9 cellular contexts compared by ENCODE assay signal in genomic region chrX:136878423-136878822, GRCh38. TPM values are rescaled to one million over a fixed set of nuclear protein-coding genes. Genes with fewer than 3 reads are reported as not detected.
DNase-seq lines count a peak whose midpoint lies in the region; ATAC-seq and TF ChIP-seq lines count a peak whose summit lies in the region.
"Had no signal": no experiment of that assay in that cellular context is flagged by ENCODE, and none has a peak within 500 bp of the region (broad histone marks: within the 10 kb centered on the region; RNA-seq: fewer than 3 reads in every experiment).

No MANE protein-coding gene starts in this region.

- peaks cover 0 to 17% (median 0%) of the 10 kb centered on the region in 5 experiments for H3K9me3 Mint-ChIP-seq in brain

- H3K36me3 Mint-ChIP-seq in brain = peaks cover 56% of the 10 kb centered on the region

- H3K4me3 Mint-ChIP-seq in brain = peak overlapping the region; percentile 90 to 99 (median 97)

- TF ChIP-seq CTCF in AG04449 (IDR thresholded peaks at IDR 0.05; ENCODE audit: insufficient read depth, low read length, missing control alignments) (no peak), HL-60 (IDR thresholded peaks at IDR 0.05; ENCODE audit: insufficient read depth, low read length) (no peak), brain (conservative IDR thresholded peaks at IDR 0.05) (no peak)

- H3K9me3 ChIP-seq in muscle layer of duodenum (ENCODE audit: control insufficient read depth in 1 of 2, low read length in 2 of 2) = no peaks in the 10 kb centered on the region

- POLR2A ChIA-PET in AG04449 (lab: Yijun Ruan, JAX) = no interaction called here

- no peak for DNase-seq in AG04449 (ENCODE audit: low read depth, low spot score)
- DNase-seq in HL-60 (ENCODE audit: low read depth in 1 of 2, low spot score in 1 of 2) = no peak
- DNase-seq in SKM-1 treated with dmso at 0.1 percent for 144 hours (lab: John Stamatoyannopoulos, UW; ENCODE audit: unreplicated experiment) = no peak
- no peak for DNase-seq in ureter (ENCODE audit: low spot score)
- no peak for DNase-seq in activated CD8-positive, alpha-beta memory T cell treated with anti-CD3 and anti-CD28 coated beads for 24 hours
- DNase-seq: activated effector memory CD4-positive, alpha-beta T cell treated with Interleukin-2 at 50 U/mL for 16 hours had no signal

- H3K27me3 ChIP-seq in HL-60 (ENCODE audit: insufficient read depth, poor library complexity, severe bottlenecking) = no peaks in the 10 kb centered on the region
- H3K27me3 ChIP-seq in muscle layer of duodenum (ENCODE audit: low read depth, low read length) = no peaks in the 10 kb centered on the region

- peaks cover 0 to 4% of the 10 kb centered on the region in 2 donors for H3K4me1 ChIP-seq in muscle layer of duodenum (ENCODE audit: control insufficient read depth in 1 of 2, insufficient read depth in 2 of 2, low read length in 2 of 2)

- CTCF ChIA-PET in AG04449 (lab: Yijun Ruan, JAX) = interaction anchor here (1.3 kb wide), 1 partner anchor 168 kb away, joined by 4 read pairs; no protein-coding TSS in a partner anchor

- no peak overlapping the region for H3K27ac Mint-ChIP-seq in brain

- peaks cover 13% of the 10 kb centered on the region for H3K27me3 Mint-ChIP-seq in brain

- peaks cover 43% of the 10 kb centered on the region for H3K4me1 Mint-ChIP-seq in brain

- peaks cover 13 to 16% of the 10 kb centered on the region in 2 donors for H3K36me3 ChIP-seq in muscle layer of duodenum (ENCODE audit: control insufficient read depth in 1 of 2, insufficient read depth in 2 of 2, low read length in 2 of 2)

- no peak overlapping the region for H3K27ac ChIP-seq in HL-60 (replicated peaks)
- H3K27ac ChIP-seq in muscle layer of duodenum (ENCODE audit: low read length) = no peak overlapping the region

- H3K4me3 ChIP-seq in AG04449 (ENCODE audit: low read depth, low read length) = peak overlapping the region; percentile 83
- peak overlapping the region; percentile 61 for H3K4me3 ChIP-seq in HL-60 (replicated peaks; ENCODE audit: insufficient read depth, low read length)
- peak overlapping the region; percentile 77 to 97 for H3K4me3 ChIP-seq in muscle layer of duodenum (ENCODE audit: low read depth in 1 of 2, low read length in 2 of 2)

- ATAC-seq in HG02759 (IDR thresholded peaks at IDR 0.05; ENCODE audit: unreplicated experiment) = no peak

RNA-seq across cellular contexts. Expression of gene RBMX, which starts 2.1 kb away (rescaled TPM):
- 263 TPM for polyA plus RNA-seq in brain (ENCODE audit: insufficient read depth, low read depth, low replicate concordance)
- total RNA-seq in ureter = 179 TPM
